In the genomic region with DNA sequence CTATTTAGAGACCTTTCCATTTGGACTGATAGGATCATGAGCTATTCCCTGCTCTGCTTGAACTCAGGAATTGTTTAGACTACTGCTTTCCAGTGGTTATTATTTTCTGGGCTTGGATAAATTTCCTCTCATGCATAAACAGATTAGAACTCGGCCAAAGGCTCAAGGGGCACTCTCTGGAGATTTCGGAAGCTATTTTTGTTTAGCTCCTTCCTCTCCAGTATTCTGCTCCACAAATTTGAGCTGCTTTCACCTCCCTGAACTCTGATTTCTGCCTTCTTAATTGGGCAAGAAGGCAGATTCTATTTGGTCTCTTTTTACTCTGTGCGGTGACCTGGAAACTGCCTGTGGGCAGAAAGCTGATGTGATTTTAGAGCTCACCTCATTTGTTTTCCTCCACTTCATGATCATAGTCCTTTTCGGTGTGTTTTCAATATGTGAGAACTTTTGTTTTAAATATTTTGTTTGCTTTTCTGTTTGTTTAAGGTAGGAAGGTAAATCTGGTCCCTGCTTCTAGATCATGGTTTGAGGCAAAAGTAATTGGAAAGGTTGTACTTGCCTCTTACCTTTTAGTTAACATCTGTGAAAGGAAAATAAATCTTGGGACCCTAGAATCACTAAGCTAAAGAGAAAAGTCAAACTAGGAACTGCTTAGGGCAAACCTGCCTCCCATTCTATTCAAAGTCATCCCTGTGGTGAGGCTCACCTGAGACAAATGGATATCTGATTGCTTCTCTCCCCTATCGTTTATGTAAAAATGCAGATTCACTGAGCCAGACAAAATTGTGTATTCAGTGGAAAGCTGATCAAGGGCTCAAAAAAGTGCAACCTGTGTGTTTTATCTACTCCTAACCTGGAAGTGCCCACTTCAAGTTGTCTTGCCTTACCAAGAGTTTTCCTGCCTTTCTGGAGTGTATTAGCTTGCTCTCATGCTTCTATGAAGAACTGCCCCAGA, we compare ENCODE assay signal across 1 cellular context.
TF ChIP-seq lines count a peak whose summit lies in the region.

No MANE protein-coding gene starts in this region.

TF ChIP-seq in GM23338, 12 proteins besides CTCF, POLR2A, EP300 and RAD21 (continued from another document):
- no peak for TF ChIP-seq STAT1 (IDR thresholded peaks at IDR 0.05; ENCODE audit: unreplicated experiment)
